Comparison of ENCODE assay signal across 1 cellular context in genomic region chr19:54905411-54905810, GRCh38.
TF ChIP-seq lines count a peak whose summit lies in the region.

No MANE protein-coding gene starts in this region.

TF ChIP-seq in GM23338, 12 proteins besides CTCF, POLR2A, EP300 and RAD21 (continued from another document):
- TF ChIP-seq ZNF462 (CRISPR knock-in tag; IDR thresholded peaks at IDR 0.05) (no peak), ZNF331 (CRISPR knock-in tag; IDR thresholded peaks at IDR 0.05; ENCODE audit: low read depth) (no peak), CREB1 (CRISPR knock-in tag; IDR thresholded peaks at IDR 0.05; ENCODE audit: low read depth) (no peak), ETS1 (IDR thresholded peaks at IDR 0.05) (no peak), NANOG (IDR thresholded peaks at IDR 0.05; ENCODE audit: borderline replicate concordance) (no peak), REST (IDR thresholded peaks at IDR 0.05; ENCODE audit: unreplicated experiment) (no peak), JUNB (IDR thresholded peaks at IDR 0.05; ENCODE audit: unreplicated experiment) (no peak)
